In genomic region chr11:19116971-19117759, GRCh38 we compare ENCODE assay signal across 8 cellular contexts. TPM values are rescaled to one million over a fixed set of nuclear protein-coding genes. Genes with fewer than 3 reads are reported as not detected.
A peak's percentile ranks its signal among the peaks of the same experiment; 100 is the strongest.
DNase-seq lines count a peak whose midpoint lies in the region; ATAC-seq, FAIRE-seq and TF ChIP-seq lines count a peak whose summit lies in the region.

Gene ZDHHC13 (plus strand): TSS chr11:19117168. CDS start chr11:19117250, 82 bp downstream.

- TF ChIP-seq EP300 in A549 (IDR thresholded peaks at IDR 0.05): no peak
- TF ChIP-seq EP300 in GM12878 (IDR thresholded peaks at IDR 0.05; ENCODE audit: borderline replicate concordance in 1 of 2, control insufficient read depth in 1 of 2, low read depth in 2 of 2, low read length in 2 of 2): no peak
- TF ChIP-seq EP300 in sigmoid colon (IDR thresholded peaks at IDR 0.05): no peak

- 2% methylated on average over 35 of the region's 61 CpGs for WGBS in A549 (ENCODE audit: missing lambda C conversion rate)
- under 1% methylated on average over 51 of the region's 61 CpGs for WGBS in GM12878 (ENCODE audit: insufficient coverage, insufficient replicate concordance, low lambda C conversion rate, missing lambda C conversion rate)
- WGBS in sigmoid colon, 2 donors: 1% methylated on average over 61 of the region's 61 CpGs

- peak within 1 kb of the TSS; percentile 97 for H2AFZ ChIP-seq in GM12878 (ENCODE audit: control insufficient read depth, low read depth, low read length)

- H3K4me2 ChIP-seq in A549 (peak within 1 kb of the TSS; percentile 93), GM12878 (ENCODE audit: control insufficient read depth, insufficient read depth) (peak within 1 kb of the TSS; percentile 98)

- H3K4me1 ChIP-seq in A549: peaks cover 8% of the 10 kb centered on the region; the same call in 2 of the 3 replicates
- H3K4me1 ChIP-seq in GM12878 (ENCODE audit: control insufficient read depth, insufficient read depth, low read length): peaks cover 14% of the 10 kb centered on the region
- peaks cover 0 to 23% (median 3%) of the 10 kb centered on the region in 4 donors for H3K4me1 ChIP-seq in sigmoid colon

- H3K9ac ChIP-seq in GM12878 (ENCODE audit: control insufficient read depth, insufficient read depth, low read length): peak within 1 kb of the TSS; percentile 85

- peak within 1 kb of the TSS; percentile 80 for H3K4me3 ChIP-seq in A549
- peak within 1 kb of the TSS; percentile 97 for H3K4me3 ChIP-seq in GM12878
- peak within 1 kb of the TSS; percentile 84 to 95 (median 92) for H3K4me3 ChIP-seq in sigmoid colon

- no peaks in the 10 kb centered on the region for H4K20me1 ChIP-seq in GM12878 (ENCODE audit: control insufficient read depth, insufficient read depth)

- DNase-seq in A549 (ENCODE audit: low read depth in 1 of 2, low spot score in 1 of 2): peak; percentile 91 to 97
- DNase-seq in NCI-H2081 treated with DMSO at 0.1 percent for 48 hours (lab: John Stamatoyannopoulos, UW): peak; percentile 65
- DNase-seq in T1000 (lab: John Stamatoyannopoulos, UW): peak; percentile 79
- DNase-seq in GM12878 (ENCODE audit: low read depth, low spot score): peak; percentile 92
- DNase-seq in iPS DF 19.7 (ENCODE audit: low read depth, low spot score): peak; percentile 77
- peak; percentile 95 for DNase-seq in sigmoid colon

- H3K27me3 ChIP-seq in GM12878 (replicated peaks in 1 of 2; ENCODE audit: control insufficient read depth in 2 of 2, insufficient read depth in 2 of 2, low read length in 1 of 2) (no peaks in the 10 kb centered on the region), sigmoid colon (no peaks in the 10 kb centered on the region)

- CTCF ChIA-PET in A549 (lab: Yijun Ruan, JAX) (interaction anchor here (0.8 to 2.0 kb wide), 10 partner anchors 10 to 437 kb away, joined by 3 to 8 read pairs (median 4); no protein-coding TSS in a partner anchor), GM12878 (lab: Yijun Ruan, JAX) (interaction anchor here (0.8 to 2.2 kb wide), 5 partner anchors 11 to 143 kb away, joined by 3 to 13 read pairs (median 7); no protein-coding TSS in a partner anchor)

- intact Hi-C loops in GM12878 (cut with micrococcal nuclease; ENCODE audit: unreplicated experiment): loop anchor here (1.0 to 10.0 kb wide), 3 partner anchors 40 to 328 kb away; partner anchors contain the start of gene E2F8
- intact Hi-C loops in sigmoid colon (cut with DNase I): loop anchor here (2.0 to 10.0 kb wide), 2 partner anchors 40 to 118 kb away; no protein-coding TSS in a partner anchor

- H3K36me3 ChIP-seq in GM12878 (ENCODE audit: control insufficient read depth in 2 of 2, insufficient read depth in 2 of 2, low read length in 1 of 2) (peaks cover 0 to 9% of the 10 kb centered on the region in 2 experiments; a peak in 2 of 4 replicates), sigmoid colon (no peaks in the 10 kb centered on the region)

- BruUV-seq in GM12878 (replicated peaks; lab: Mats Ljungman, UMichigan): no TSS peak

- in situ Hi-C loops in GM12878 (cut with MboI): no loop called here

- no peaks in the 10 kb centered on the region for H3K9me3 ChIP-seq in A549
- H3K9me3 ChIP-seq in GM12878 (replicated peaks; ENCODE audit: control insufficient read depth, insufficient read depth, low read length): no peaks in the 10 kb centered on the region; the same call in 2 of the 3 replicates
- no peaks in the 10 kb centered on the region for H3K9me3 ChIP-seq in sigmoid colon

- FAIRE-seq in A549 (lab: Jason Lieb, UNC): no peak
- peak; percentile 73 for FAIRE-seq in GM12878 (lab: Jason Lieb, UNC)

- peak; percentile 66 for TF ChIP-seq POLR2A in A549 (IDR thresholded peaks at IDR 0.05; ENCODE audit: low read length)
- peak; percentile 98 for TF ChIP-seq POLR2A in GM12878 (IDR thresholded peaks at IDR 0.05; ENCODE audit: low read depth, low read length)
- peak in 1 of 2 donors; percentile 30 for TF ChIP-seq POLR2A in sigmoid colon (IDR thresholded peaks at IDR 0.05)

- POLR2A ChIA-PET in A549 (lab: Yijun Ruan, JAX): interaction anchor here (0.6 kb wide), 1 partner anchor 10 kb away, joined by 3 read pairs; no protein-coding TSS in a partner anchor
- POLR2A ChIA-PET in GM12878 (lab: Charles Lee): interaction anchor here (0.6 to 1.8 kb wide), 6 partner anchors 24 to 1001 kb away, joined by 3 to 10 read pairs (median 3); no protein-coding TSS in a partner anchor

- ATAC-seq in A549 (peak; percentile 98 to 100), GM18520 (IDR thresholded peaks at IDR 0.05; ENCODE audit: unreplicated experiment) (peak; percentile 97), HG03060 (IDR thresholded peaks at IDR 0.05; ENCODE audit: low read depth, unreplicated experiment) (peak; percentile 97), GM12878 (peak; percentile 96)

- SMC1A ChIA-PET in GM12878 (lab: Charles Lee; ENCODE audit: uncharacterized antibody, unreplicated experiment): interaction anchor here (0.5 to 1.4 kb wide), 8 partner anchors 10 to 717 kb away, joined by 3 to 8 read pairs (median 4); no protein-coding TSS in a partner anchor

- TF ChIP-seq CTCF in A549 (IDR thresholded peaks at IDR 0.05) (peak; percentile 51), GM12878 (IDR thresholded peaks at IDR 0.05 in 2 of 3, conservative IDR thresholded peaks at IDR 0.05 in 1 of 3; ENCODE audit: control insufficient read depth in 2 of 3, extremely low read depth in 1 of 3, insufficient read depth in 1 of 3, low read depth in 3 of 3, low read length in 3 of 3) (peak; percentile 34 to 44 (median 43); a peak in 5 of 6 replicates), sigmoid colon (IDR thresholded peaks at IDR 0.05) (no peak)

- TF ChIP-seq RAD21 in A549 (conservative IDR thresholded peaks at IDR 0.05 in 1 of 2, IDR thresholded peaks at IDR 0.05 in 1 of 2) (no peak), GM12878 (IDR thresholded peaks at IDR 0.05; ENCODE audit: insufficient read depth, low read depth, low read length) (no peak)

- H3K27ac ChIP-seq in A549 (peak within 1 kb of the TSS; percentile 83 to 91), GM12878 (ENCODE audit: control insufficient read depth, insufficient read depth) (peak within 1 kb of the TSS; percentile 80), sigmoid colon (peak within 1 kb of the TSS; percentile 47 to 77 (median 62))

- H3K79me2 ChIP-seq in GM12878 (ENCODE audit: control insufficient read depth, insufficient read depth, low read length): peaks cover 46% of the 10 kb centered on the region

- RAD21 ChIA-PET in GM12878 (lab: Charles Lee; ENCODE audit: unreplicated experiment): interaction anchor here (0.8 to 1.8 kb wide), 4 partner anchors 40 to 349 kb away, joined by 3 to 8 read pairs (median 4); no protein-coding TSS in a partner anchor

TF ChIP-seq in A549, 52 proteins besides CTCF, POLR2A, EP300 and RAD21 (continues in another document):
- TF ChIP-seq BHLHE40 (IDR thresholded peaks at IDR 0.05; ENCODE audit: low read depth, low read length): peak; percentile 56; the same call in 1 of the 2 replicates
- peak; percentile 92 for TF ChIP-seq PBX3 (IDR thresholded peaks at IDR 0.05)
- TF ChIP-seq RFX5 (IDR thresholded peaks at IDR 0.05): no peak

TF ChIP-seq in GM12878, 131 proteins besides CTCF, POLR2A, EP300 and RAD21 (continues in another document):
- TF ChIP-seq NFYA (IDR thresholded peaks at IDR 0.05; ENCODE audit: borderline replicate concordance, low read depth, low read length) (no peak), SP1 (IDR thresholded peaks at IDR 0.05; ENCODE audit: low read depth, low read length) (peak; percentile 95), RAD51 (IDR thresholded peaks at IDR 0.05) (0 out of 2 replicates have a peak, but pooled peaks have one; percentile 24), CHD2 (IDR thresholded peaks at IDR 0.05; ENCODE audit: borderline replicate concordance, low read depth, low read length) (peak; percentile 88), EGR1 (IDR thresholded peaks at IDR 0.05; ENCODE audit: borderline replicate concordance in 1 of 2, low read depth in 2 of 2, low read length in 2 of 2) (0 out of 3 replicates have a peak, but pooled peaks of 1 of the 2 experiments have one; percentile 17), FOS (IDR thresholded peaks at IDR 0.05; ENCODE audit: borderline replicate concordance, extremely low read depth, insufficient read length) (no peak), SMAD5 (IDR thresholded peaks at IDR 0.05; ENCODE audit: low read depth) (peak; percentile 55; the same call in 1 of the 2 replicates), RB1 (IDR thresholded peaks at IDR 0.05; ENCODE audit: borderline replicate concordance) (peak; percentile 79; the same call in 1 of the 2 replicates), HCFC1 (IDR thresholded peaks at IDR 0.05; ENCODE audit: low read length) (no peak)

RNA-seq across cellular contexts. Expression of gene ZDHHC13, which starts in this region (rescaled TPM):
- polyA plus RNA-seq in A549 (2011; rRNA removed) (28.6 and 34.3 TPM in 2 replicates), A549 (2017; fragmentation: RNase III; extraction: RNeasy Plus Mini Kit Qiagen cat#74134 plus additional on column Dnase treatment) (14.9 to 17.6 TPM (median 16.5 TPM) in 3 replicates), GM12878 (2011; rRNA removed) (34.2 and 43.4 TPM in 2 replicates), GM12878 (2014; fragmentation: Illumina TruSeq; extraction: Trizol) (21.5 and 24.5 TPM in 2 replicates), GM12878 (2014; fragmentation: Nextera tagmentation; extraction: Ambion mirVana) (1 to 10 TPM; 8.5 to 9.6 TPM), GM12878 (2014; rRNA removed) (17.4 and 18.5 TPM in 2 replicates), GM12878 (2016; fragmentation: Nextera tagmentation; extraction: Ambion mirVana) (10 to 100 TPM; 23.3 to 26.3 TPM), sigmoid colon (10 to 100 TPM in 1 of 3 donors, 1 to 10 TPM in 2; 6.6 to 18.4 (median 6.9) TPM)
- polyA plus RNA-seq in A549 (2012; cell fraction: cytosol; rRNA removed): 8.0 and 9.9 TPM in 2 replicates
- 6.7 and 9.2 TPM in 2 replicates for polyA plus RNA-seq in A549 (2012; cell fraction: nucleus; rRNA removed)
- polyA minus RNA-seq in A549 (2011; rRNA and poly(A)+ RNA removed): 14.0 and 20.7 TPM in 2 replicates
- 70.6 and 79.9 TPM in 2 replicates for total RNA-seq in GM12878 (2013; cell fraction: nucleolus; rRNA removed)
- total RNA-seq in GM12878 (2014; rRNA removed) (20.1 and 27.0 TPM in 2 replicates), GM12878 (2014; rRNA removed; fragmentation: Illumina TruSeq; extraction: Trizol) (20.8 and 21.4 TPM in 2 replicates), GM12878 (2021) (18.1 and 20.0 TPM in 2 replicates), sigmoid colon (1 to 10 TPM; 7.2 to 8.7 (median 7.9) TPM)
- 6.5 TPM for polyA plus RNA-seq in GM12878 (2011; ENCODE audit: low read depth)
- polyA plus RNA-seq in GM12878 (2011; cell fraction: cytosol; rRNA removed): 13.0 and 14.7 TPM in 2 replicates
- polyA plus RNA-seq in GM12878 (2011; cell fraction: nucleus; rRNA removed): 41.4 and 42.2 TPM in 2 replicates
- polyA plus RNA-seq in GM12878 (2012): 7.9 and 11.4 TPM in 2 replicates
- 29.3 and 41.0 TPM in 2 replicates for polyA minus RNA-seq in GM12878 (2011; rRNA and poly(A)+ RNA removed)
- polyA minus RNA-seq in GM12878 (2011; cell fraction: cytosol; rRNA and poly(A)+ RNA removed): 7.8 and 10.6 TPM in 2 replicates
- 27.0 and 43.6 TPM in 2 replicates for polyA minus RNA-seq in GM12878 (2011; cell fraction: nucleus; rRNA and poly(A)+ RNA removed)

Comparison
In these comparisons a context has a peak if more than half of its experiments do, and no peak if none do; other contexts are left out.
1. Peak in every context shown above with its lines: DNase-seq, ATAC-seq, H3K4me3 ChIP-seq and H3K27ac ChIP-seq.
2. CTCF ChIP-seq: peak in A549 (single experiment) and GM12878 (3 of 3); none in sigmoid colon (0 of 4).